Comparison of ENCODE assay signal across 26 cellular contexts in genomic region chr4:112968456-112969159, GRCh38.
A peak's percentile ranks its signal among the peaks of the same experiment; 100 is the strongest.
DNase-seq lines count a peak whose midpoint lies in the region; ATAC-seq and TF ChIP-seq lines count a peak whose summit lies in the region.
"Had no signal": no experiment of that assay in that cellular context is flagged by ENCODE, and none has a peak within 500 bp of the region (broad histone marks: within the 10 kb centered on the region; RNA-seq: fewer than 3 reads in every experiment).

No MANE protein-coding gene starts in this region.

- ATAC-seq in foreskin keratinocyte: peak; percentile 78
- ATAC-seq in GM19351 (IDR thresholded peaks at IDR 0.05; ENCODE audit: unreplicated experiment): no peak
- no peak for ATAC-seq in GM21723 (IDR thresholded peaks at IDR 0.05; ENCODE audit: unreplicated experiment)
- ATAC-seq: activated T-cell treated with anti-CD3 and anti-CD28 coated beads, Interleukin-2, amount 50 U/mL, for 4 hours; esophagus mucosa; heart left ventricle; left ventricle myocardium superior; mucosa of descending colon; stimulated activated naive CD8-positive, alpha-beta T cell treated with anti-CD3 and anti-CD28 coated beads, Interleukin-15, amount 100 ng/mL, for 72 hours; WTC11 had no signal

- intact Hi-C loops in colonic mucosa (cut with DNase I): no loop called here

- H3K27ac Mint-ChIP-seq in HFFc6: peak overlapping the region; percentile 45; the same call in 1 of the 2 replicates
- H3K27ac Mint-ChIP-seq: activated CD4-positive, alpha-beta memory T cell treated with anti-CD3 and anti-CD28 coated beads, Interleukin-2, amount 10 ng/mL, durations not matched to agents 7 days and 5 days; stimulated activated naive CD8-positive, alpha-beta T cell treated with anti-CD3 and anti-CD28 coated beads, Interleukin-15, amount 100 ng/mL, for 72 hours; WTC11 had no signal

- no peak overlapping the region for H3K4me3 ChIP-seq in colonic mucosa
- H3K4me3 ChIP-seq: heart left ventricle, mucosa of descending colon, SJCRH30, transverse colon had no signal

- DNase-seq in HFFc6: peak; percentile 36
- DNase-seq in amniotic stem cell (lab: John Stamatoyannopoulos, UW): peak; percentile 19
- DNase-seq in foreskin keratinocyte: peak; percentile 11 to 34
- DNase-seq in NCI-H345 (lab: John Stamatoyannopoulos, UW): no peak
- no peak for DNase-seq in colonic mucosa
- DNase-seq: activated CD4-positive, alpha-beta memory T cell treated with anti-CD3 and anti-CD28 coated beads, Interleukin-2, amount 10 ng/mL, durations not matched to agents 7 days and 5 days; activated naive CD4-positive, alpha-beta T cell treated with Interleukin-2 at 50 U/mL for 16 hours; activated T-cell treated with anti-CD3 and anti-CD28 coated beads, Interleukin-2, amount 50 U/mL, for 4 hours; BE2C; COR-L47; DND-41; effector CD4-positive, alpha-beta T cell; heart left ventricle; left ventricle myocardium superior; mucosa of descending colon; NCI-H146; NCI-H2171; NCI-H526; SJCRH30; stimulated activated CD4-positive, alpha-beta T cell treated with anti-CD3 and anti-CD28 coated beads, Interleukin-4, amount 100 ng/mL, for 24 hours; stimulated activated naive CD8-positive, alpha-beta T cell treated with anti-CD3 and anti-CD28 coated beads, Interleukin-15, amount 100 ng/mL, for 72 hours; transverse colon had no signal

- no peaks in the 10 kb centered on the region for H3K27me3 Mint-ChIP-seq in HFFc6 (ENCODE audit: insufficient read depth)
- H3K27me3 Mint-ChIP-seq: stimulated activated naive CD8-positive, alpha-beta T cell treated with anti-CD3 and anti-CD28 coated beads, Interleukin-15, amount 100 ng/mL, for 72 hours had no signal

- H3K9me3 ChIP-seq in colonic mucosa: no peaks in the 10 kb centered on the region
- H3K9me3 ChIP-seq: BE2C, SJCRH30, transverse colon had no signal

- H3K27me3 ChIP-seq in foreskin keratinocyte: peaks cover 2% of the 10 kb centered on the region
- no peaks in the 10 kb centered on the region for H3K27me3 ChIP-seq in colonic mucosa
- H3K27me3 ChIP-seq: BE2C, heart left ventricle, SJCRH30, transverse colon had no signal

- H3K9me3 Mint-ChIP-seq in HFFc6: 0 out of 2 replicates have a peak, but pooled peaks cover 4% of the 10 kb centered on the region

- H3K9ac ChIP-seq in colonic mucosa (ENCODE audit: low read depth in 2 of 2, low read length in 2 of 2): no peak overlapping the region

- H3K36me3 ChIP-seq in colonic mucosa: no peaks in the 10 kb centered on the region
- H3K36me3 ChIP-seq: heart left ventricle, transverse colon had no signal

- no peak overlapping the region for H3K27ac ChIP-seq in foreskin keratinocyte
- H3K27ac ChIP-seq in colonic mucosa: no peak overlapping the region
- H3K27ac ChIP-seq: heart left ventricle, SJCRH30, transverse colon had no signal

- H3K4me1 ChIP-seq in foreskin keratinocyte: no peaks in the 10 kb centered on the region
- H3K4me1 ChIP-seq in colonic mucosa: no peaks in the 10 kb centered on the region
- H3K4me1 ChIP-seq: heart left ventricle, SJCRH30, transverse colon had no signal

- H3K36me3 Mint-ChIP-seq in HFFc6 (ENCODE audit: low read depth): no peaks in the 10 kb centered on the region

- H3K4me1 Mint-ChIP-seq in HFFc6 (ENCODE audit: low read depth): peaks cover 23% of the 10 kb centered on the region
- H3K4me1 Mint-ChIP-seq: activated CD4-positive, alpha-beta memory T cell treated with anti-CD3 and anti-CD28 coated beads, Interleukin-2, amount 10 ng/mL, durations not matched to agents 7 days and 5 days; stimulated activated naive CD8-positive, alpha-beta T cell treated with anti-CD3 and anti-CD28 coated beads, Interleukin-15, amount 100 ng/mL, for 72 hours had no signal

- TF ChIP-seq CTCF in HFFc6 (IDR thresholded peaks at IDR 0.05): no peak
- TF ChIP-seq CTCF in foreskin keratinocyte (conservative IDR thresholded peaks at IDR 0.05): no peak
- no peak for TF ChIP-seq CTCF in colonic mucosa (IDR thresholded peaks at IDR 0.05)

- no peak overlapping the region for H3K4me3 Mint-ChIP-seq in HFFc6
- H3K4me3 Mint-ChIP-seq: activated CD4-positive, alpha-beta memory T cell treated with anti-CD3 and anti-CD28 coated beads, Interleukin-2, amount 10 ng/mL, durations not matched to agents 7 days and 5 days; activated T-cell treated with anti-CD3 and anti-CD28 coated beads, Interleukin-2, amount 50 U/mL, for 4 hours; stimulated activated naive CD8-positive, alpha-beta T cell treated with anti-CD3 and anti-CD28 coated beads, Interleukin-15, amount 100 ng/mL, for 72 hours; WTC11 had no signal

Comparison
In these comparisons a context has a peak if more than half of its experiments do, and no peak if none do; other contexts are left out.
1. DNase-seq: peak in HFFc6 (single experiment), amniotic stem cell (single experiment) and foreskin keratinocyte (2 of 2); none in NCI-H345 (single experiment) and colonic mucosa (single experiment).